Comparison of ENCODE assay signal across 19 cellular contexts in the genomic region with DNA sequence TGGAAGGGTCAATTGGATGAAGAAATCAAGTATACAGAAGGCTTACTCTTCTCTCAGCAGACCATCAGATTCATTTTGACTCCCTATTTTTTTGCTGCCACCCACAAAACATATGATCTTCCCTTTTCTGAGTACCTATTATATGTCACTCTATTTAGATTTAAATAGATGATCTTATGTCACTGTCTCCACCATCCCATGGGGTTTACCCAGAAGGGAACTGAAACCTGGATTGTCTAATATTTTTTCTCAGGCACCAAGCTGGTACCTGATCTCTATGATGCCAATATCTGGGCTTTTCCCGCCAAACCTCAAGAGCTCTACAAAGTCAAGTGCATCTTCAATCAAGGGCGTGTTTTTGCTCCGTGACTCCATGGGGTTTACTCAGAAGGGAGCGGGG.
"Had no signal": no experiment of that assay in that cellular context is flagged by ENCODE, and none has a peak within 500 bp of the region (broad histone marks: within the 10 kb centered on the region; RNA-seq: fewer than 3 reads in every experiment).

No MANE protein-coding gene starts in this region.

- H3K27ac ChIP-seq: colonic mucosa, foreskin keratinocyte, spleen, stomach, thoracic aorta, transverse colon had no signal

- H3K9me3 ChIP-seq: colonic mucosa, spleen, thoracic aorta, transverse colon had no signal

- DNase-seq: colonic mucosa; dermis blood vessel endothelial cell; foreskin keratinocyte; immature natural killer cell; kidney; left colon; left ventricle myocardium superior; naive thymus-derived CD4-positive, alpha-beta T cell; nephron progenitor cell; spleen; stimulated activated CD4-positive, alpha-beta T cell treated with anti-CD3 and anti-CD28 coated beads, Interleukin-15, amount 100 ng/mL, for 24 hours; stimulated activated CD4-positive, alpha-beta T cell treated with anti-CD3 and anti-CD28 coated beads, Interleukin-1b, Interleukin-23, amount 100 ng/mL, for 48 hours; stimulated activated CD4-positive, alpha-beta T cell treated with anti-CD3 and anti-CD28 coated beads, Interleukin-4, amount 100 ng/mL, for 24 hours; stimulated activated naive CD4-positive, alpha-beta T cell; stomach; substantia nigra; transverse colon had no signal

- H3K27me3 ChIP-seq: colonic mucosa, spleen, stomach, transverse colon had no signal

- FAIRE-seq: kidney had no signal

- ATAC-seq: foreskin keratinocyte; left colon; left ventricle myocardium superior; naive thymus-derived CD4-positive, alpha-beta T cell had no signal

- H3K4me1 ChIP-seq: colonic mucosa, foreskin keratinocyte, spleen, stomach, transverse colon had no signal

- H3K4me3 ChIP-seq: colonic mucosa, lung, spleen, stomach, thoracic aorta, transverse colon had no signal

- H3K36me3 ChIP-seq: colonic mucosa, spleen, stomach, thoracic aorta, transverse colon had no signal
